In genomic region chr2:239438368-239438767, GRCh38 we compare ENCODE assay signal across 17 cellular contexts. TPM values are rescaled to one million over a fixed set of nuclear protein-coding genes. Genes with fewer than 3 reads are reported as not detected.
DNase-seq lines count a peak whose midpoint lies in the region; ATAC-seq and TF ChIP-seq lines count a peak whose summit lies in the region.
"Had no signal": no experiment of that assay in that cellular context is flagged by ENCODE, and none has a peak within 500 bp of the region (broad histone marks: within the 10 kb centered on the region; RNA-seq: fewer than 3 reads in every experiment).

No MANE protein-coding gene starts in this region.

- DNase-seq in activated naive CD4-positive, alpha-beta T cell treated with anti-CD3 and anti-CD28 coated beads, Interleukin-2, amount 10 ng/mL, durations not matched to agents 7 days and 5 days: no peak
- DNase-seq in CD1c-positive myeloid dendritic cell (ENCODE audit: extremely low spot score): peak; percentile 51
- DNase-seq in substantia nigra (lab: John Stamatoyannopoulos, UW): no peak
- no peak for DNase-seq in H7
- DNase-seq in SK-N-SH: no peak
- DNase-seq: AML-193; Caco-2; CD8-positive, alpha-beta memory T cell; DND-41; GDM1; GM23248; IMR-90 had no signal

- H2AFZ ChIP-seq in SK-N-SH (ENCODE audit: low read depth): no peak overlapping the region
- H2AFZ ChIP-seq: GM23248 had no signal

- H3K27ac ChIP-seq in substantia nigra (ENCODE audit: low read depth, low read length, poor library complexity, severe bottlenecking): peak overlapping the region; percentile 98
- no peak overlapping the region for H3K27ac ChIP-seq in SK-N-SH (ENCODE audit: low read depth in 2 of 2, low read length in 1 of 2)
- H3K27ac ChIP-seq: 22Rv1, C4-2B, GM23248 had no signal

- no peaks in the 10 kb centered on the region for H3K79me2 ChIP-seq in SK-N-SH (ENCODE audit: insufficient read depth)

- POLR2A ChIA-PET in SK-N-SH (lab: Yijun Ruan, JAX): no interaction called here

- no peak overlapping the region for H3K9ac ChIP-seq in SK-N-SH
- H3K9ac ChIP-seq: GM23248 had no signal

- peaks cover 9% of the 10 kb centered on the region for H3K27me3 Mint-ChIP-seq in activated naive CD4-positive, alpha-beta T cell treated with anti-CD3 and anti-CD28 coated beads, Interleukin-2, amount 50 U/mL, for 24 hours
- H3K27me3 Mint-ChIP-seq in activated naive CD4-positive, alpha-beta T cell treated with anti-CD3 and anti-CD28 coated beads, Interleukin-2, amount 10 ng/mL, durations not matched to agents 7 days and 5 days: peaks cover 58% of the 10 kb centered on the region
- peaks cover 23% of the 10 kb centered on the region for H3K27me3 Mint-ChIP-seq in dendritic cell treated with granulocyte-macrophage colony-stimulating factor and Interleukin-4, amounts not matched to agents 40 ng/mL and 50 ng/mL, for 4 days

- H4K20me1 ChIP-seq in SK-N-SH (ENCODE audit: insufficient read depth): no peaks in the 10 kb centered on the region

- H3K4me1 Mint-ChIP-seq in activated naive CD4-positive, alpha-beta T cell treated with anti-CD3 and anti-CD28 coated beads, Interleukin-2, amount 50 U/mL, for 24 hours: peaks cover 25% of the 10 kb centered on the region
- H3K4me1 Mint-ChIP-seq in activated naive CD4-positive, alpha-beta T cell treated with anti-CD3 and anti-CD28 coated beads, Interleukin-2, amount 10 ng/mL, durations not matched to agents 7 days and 5 days: peaks cover 16% of the 10 kb centered on the region
- peaks cover 70% of the 10 kb centered on the region for H3K4me1 Mint-ChIP-seq in dendritic cell treated with granulocyte-macrophage colony-stimulating factor and Interleukin-4, amounts not matched to agents 40 ng/mL and 50 ng/mL, for 4 days (ENCODE audit: low read depth)

- no peaks in the 10 kb centered on the region for H3K9me3 Mint-ChIP-seq in activated naive CD4-positive, alpha-beta T cell treated with anti-CD3 and anti-CD28 coated beads, Interleukin-2, amount 50 U/mL, for 24 hours
- H3K9me3 Mint-ChIP-seq in activated naive CD4-positive, alpha-beta T cell treated with anti-CD3 and anti-CD28 coated beads, Interleukin-2, amount 10 ng/mL, durations not matched to agents 7 days and 5 days: peaks cover 5% of the 10 kb centered on the region
- H3K9me3 Mint-ChIP-seq in dendritic cell treated with granulocyte-macrophage colony-stimulating factor and Interleukin-4, amounts not matched to agents 40 ng/mL and 50 ng/mL, for 4 days: peaks cover 9% of the 10 kb centered on the region

- H3K9me3 ChIP-seq in SK-N-SH: no peaks in the 10 kb centered on the region
- H3K9me3 ChIP-seq: Caco-2 had no signal

- H3K27me3 ChIP-seq in H7 (ENCODE audit: control insufficient read depth, insufficient read depth, low read length) (no peaks in the 10 kb centered on the region), SK-N-SH (ENCODE audit: insufficient read depth) (no peaks in the 10 kb centered on the region)

- TF ChIP-seq CTCF in SK-N-SH (IDR thresholded peaks at IDR 0.05): no peak

- no peak overlapping the region for H3K4me3 Mint-ChIP-seq in activated naive CD4-positive, alpha-beta T cell treated with anti-CD3 and anti-CD28 coated beads, Interleukin-2, amount 50 U/mL, for 24 hours
- no peak overlapping the region for H3K4me3 Mint-ChIP-seq in activated naive CD4-positive, alpha-beta T cell treated with anti-CD3 and anti-CD28 coated beads, Interleukin-2, amount 10 ng/mL, durations not matched to agents 7 days and 5 days
- no peak overlapping the region for H3K4me3 Mint-ChIP-seq in dendritic cell treated with granulocyte-macrophage colony-stimulating factor and Interleukin-4, amounts not matched to agents 40 ng/mL and 50 ng/mL, for 4 days

- no peak overlapping the region for H3K4me2 ChIP-seq in SK-N-SH

- CTCF ChIA-PET in activated naive CD4-positive, alpha-beta T cell treated with anti-CD3 and anti-CD28 coated beads, Interleukin-2, amount 10 ng/mL, durations not matched to agents 7 days and 5 days (lab: Charles Lee): no interaction called here
- CTCF ChIA-PET in SK-N-SH (lab: Yijun Ruan, JAX): no interaction called here

- 19% methylated on average over 3 of the region's 3 CpGs for WGBS in SK-N-SH (ENCODE audit: low lambda C conversion rate)

- TF ChIP-seq EP300 in SK-N-SH (IDR thresholded peaks at IDR 0.05; ENCODE audit: borderline replicate concordance in 1 of 2, low read depth in 1 of 2, low read length in 1 of 2): no peak

- H3K4me3 ChIP-seq in H7 (ENCODE audit: insufficient read depth, low read depth, low read length) (no peak overlapping the region), SK-N-SH (ENCODE audit: low read depth in 2 of 2, low read length in 1 of 2) (no peak overlapping the region)
- H3K4me3 ChIP-seq: GM23248 had no signal

- H3K27ac Mint-ChIP-seq in activated naive CD4-positive, alpha-beta T cell treated with anti-CD3 and anti-CD28 coated beads, Interleukin-2, amount 50 U/mL, for 24 hours: peak overlapping the region; percentile 59
- no peak overlapping the region for H3K27ac Mint-ChIP-seq in activated naive CD4-positive, alpha-beta T cell treated with anti-CD3 and anti-CD28 coated beads, Interleukin-2, amount 10 ng/mL, durations not matched to agents 7 days and 5 days
- H3K27ac Mint-ChIP-seq in dendritic cell treated with granulocyte-macrophage colony-stimulating factor and Interleukin-4, amounts not matched to agents 40 ng/mL and 50 ng/mL, for 4 days: peak overlapping the region; percentile 81
- H3K27ac Mint-ChIP-seq: CD8-positive, alpha-beta memory T cell had no signal

- no peaks in the 10 kb centered on the region for H3F3A ChIP-seq in SK-N-SH (replicated peaks; ENCODE audit: insufficient read depth)

- H3K4me1 ChIP-seq in SK-N-SH (ENCODE audit: control insufficient read depth in 1 of 2, insufficient read depth in 2 of 2, low read depth in 1 of 2, low read length in 1 of 2): no peaks in the 10 kb centered on the region
- H3K4me1 ChIP-seq: Caco-2 had no signal

- H3K36me3 ChIP-seq in H7 (replicated peaks; ENCODE audit: control insufficient read depth, insufficient read depth, low read length) (no peaks in the 10 kb centered on the region), SK-N-SH (replicated peaks in 1 of 2; ENCODE audit: control insufficient read depth in 1 of 2, insufficient read depth in 2 of 2, low read length in 1 of 2) (no peaks in the 10 kb centered on the region)

- no peak for ATAC-seq in GM21423 (IDR thresholded peaks at IDR 0.05; ENCODE audit: unreplicated experiment)

- H3K9me2 ChIP-seq in SK-N-SH: no peaks in the 10 kb centered on the region

- intact Hi-C loops in dendritic cell treated with granulocyte-macrophage colony-stimulating factor and Interleukin-4, amounts not matched to agents 40 ng/mL and 50 ng/mL, for 4 days (cut with micrococcal nuclease): loop anchor here (5.0 kb wide), 1 partner anchor 36 kb away; the partner anchor contains the start of gene HDAC4

- no peak for TF ChIP-seq RAD21 in SK-N-SH (IDR thresholded peaks at IDR 0.05; ENCODE audit: low read length)

- peaks cover 2% of the 10 kb centered on the region for H3K36me3 Mint-ChIP-seq in activated naive CD4-positive, alpha-beta T cell treated with anti-CD3 and anti-CD28 coated beads, Interleukin-2, amount 50 U/mL, for 24 hours
- H3K36me3 Mint-ChIP-seq in activated naive CD4-positive, alpha-beta T cell treated with anti-CD3 and anti-CD28 coated beads, Interleukin-2, amount 10 ng/mL, durations not matched to agents 7 days and 5 days: no peaks in the 10 kb centered on the region
- H3K36me3 Mint-ChIP-seq in dendritic cell treated with granulocyte-macrophage colony-stimulating factor and Interleukin-4, amounts not matched to agents 40 ng/mL and 50 ng/mL, for 4 days (ENCODE audit: low read depth): no peaks in the 10 kb centered on the region

TF ChIP-seq in SK-N-SH, 30 proteins besides CTCF, POLR2A, EP300 and RAD21:
- TF ChIP-seq EZH2phosphoT487 (IDR thresholded peaks at IDR 0.05; ENCODE audit: borderline replicate concordance, low read depth) (no peak), MEF2A (IDR thresholded peaks at IDR 0.05; ENCODE audit: borderline replicate concordance, low read depth) (no peak), POLR2AphosphoS5 (IDR thresholded peaks at IDR 0.05; ENCODE audit: low read depth, low read length) (no peak), JUND (IDR thresholded peaks at IDR 0.05) (no peak), RFX5 (IDR thresholded peaks at IDR 0.05; ENCODE audit: low read length) (no peak), FOXJ3 (CRISPR knock-in tag; IDR thresholded peaks at IDR 0.05) (no peak), MAX (IDR thresholded peaks at IDR 0.05; ENCODE audit: low read depth) (no peak), FOXM1 (IDR thresholded peaks at IDR 0.05; ENCODE audit: low read depth) (no peak), NFIC (IDR thresholded peaks at IDR 0.05; ENCODE audit: borderline replicate concordance) (no peak), NRF1 (IDR thresholded peaks at IDR 0.05; ENCODE audit: low read depth, low read length) (no peak)
- TF ChIP-seq, protein P1, sequence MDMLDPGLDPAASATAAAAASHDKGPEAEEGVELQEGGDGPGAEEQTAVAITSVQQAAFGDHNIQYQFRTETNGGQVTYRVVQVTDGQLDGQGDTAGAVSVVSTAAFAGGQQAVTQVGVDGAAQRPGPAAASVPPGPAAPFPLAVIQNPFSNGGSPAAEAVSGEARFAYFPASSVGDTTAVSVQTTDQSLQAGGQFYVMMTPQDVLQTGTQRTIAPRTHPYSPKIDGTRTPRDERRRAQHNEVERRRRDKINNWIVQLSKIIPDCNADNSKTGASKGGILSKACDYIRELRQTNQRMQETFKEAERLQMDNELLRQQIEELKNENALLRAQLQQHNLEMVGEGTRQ (IDR thresholded peaks at IDR 0.05; ENCODE audit: borderline replicate concordance, low read depth, low read length): no peak

RNA-seq across cellular contexts. Expression of gene HDAC4, which starts 37.5 kb away (rescaled TPM):
- total RNA-seq in H7 (2014; rRNA removed; shearing (Covaris generic)): 18.1 and 28.5 TPM in 2 replicates
- polyA plus RNA-seq in SK-N-SH (2012; rRNA removed): 3.9 and 5.5 TPM in 2 replicates
- polyA plus RNA-seq in SK-N-SH (2012; cell fraction: cytosol; rRNA removed): 3.1 and 3.9 TPM in 2 replicates
- polyA plus RNA-seq in SK-N-SH (2012; cell fraction: nucleus; rRNA removed): 16.0 and 17.0 TPM in 2 replicates
